21 cellular contexts compared by ENCODE assay signal in genomic region chr18:75314606-75315005, GRCh38.
"Had no signal": no experiment of that assay in that cellular context is flagged by ENCODE, and none has a peak within 500 bp of the region (broad histone marks: within the 10 kb centered on the region; RNA-seq: fewer than 3 reads in every experiment).

No MANE protein-coding gene starts in this region.

- H3K4me3 ChIP-seq: left lung, mucosa of descending colon, ovary, right atrium auricular region, skin epidermis, spleen, suprapubic skin, thoracic aorta, tibial artery, uterus had no signal

- FAIRE-seq: keratinocyte had no signal

- H3K27me3 ChIP-seq: left lung, ovary, right atrium auricular region, spleen, suprapubic skin, tibial artery, uterus had no signal

- DNase-seq: hippocampal formation; kidney glomerular epithelial cell; left cardiac atrium; left lung; midbrain; mucosa of descending colon; naive thymus-derived CD4-positive, alpha-beta T cell; ovary; spleen; stimulated activated CD4-positive, alpha-beta T cell treated with anti-CD3 and anti-CD28 coated beads, Interleukin-4, amount 100 ng/mL, for 24 hours; stimulated activated naive CD4-positive, alpha-beta T cell; tibial artery; uterus had no signal

- H3K4me1 ChIP-seq: left lung, right atrium auricular region, spleen, suprapubic skin, tibial artery, uterus had no signal

- H3K36me3 ChIP-seq: left lung, ovary, right atrium auricular region, spleen, suprapubic skin, thoracic aorta, tibial artery, uterus had no signal

- ATAC-seq: left cardiac atrium; left lung; mucosa of descending colon; naive thymus-derived CD4-positive, alpha-beta T cell; natural killer cell treated with Interleukin-12 subunit alpha and Interleukin-12 subunit beta and Interleukin-15 and Interleukin-18, amount 100 ng/mL, for 72 hours; sciatic nerve; stimulated activated effector memory CD8-positive, alpha-beta T cell treated with anti-CD3 and anti-CD28 coated beads, Interleukin-12 subunit alpha, Interleukin-12 subunit beta, amount 100 ng/mL, for 72 hours had no signal

- H3K9me3 ChIP-seq: left lung, mucosa of descending colon, ovary, right atrium auricular region, suprapubic skin, thoracic aorta, tibial artery, uterus had no signal

- H3K27ac ChIP-seq: left lung, ovary, right atrium auricular region, skin epidermis, spleen, suprapubic skin, thoracic aorta, tibial artery, uterus had no signal
